In genomic region chr3:177726807-177727206, GRCh38 we compare ENCODE assay signal across 17 cellular contexts.
DNase-seq lines count a peak whose midpoint lies in the region; ATAC-seq and TF ChIP-seq lines count a peak whose summit lies in the region.
"Had no signal": no experiment of that assay in that cellular context is flagged by ENCODE, and none has a peak within 500 bp of the region (broad histone marks: within the 10 kb centered on the region; RNA-seq: fewer than 3 reads in every experiment).

No MANE protein-coding gene starts in this region.

- H4K20me1 ChIP-seq in Loucy (ENCODE audit: insufficient read depth, low read length, poor library complexity, severe bottlenecking) = no peaks in the 10 kb centered on the region

- peaks cover 16% of the 10 kb centered on the region for H3K9me3 Mint-ChIP-seq in type B pancreatic cell
- H3K9me3 Mint-ChIP-seq: CD8-positive, alpha-beta memory T cell had no signal

- H3K4me1 ChIP-seq in Loucy (ENCODE audit: insufficient read depth, low read length, poor library complexity, severe bottlenecking) (peaks cover 87% of the 10 kb centered on the region), parathyroid adenoma (peaks cover 51% of the 10 kb centered on the region), tibial artery (peaks cover 0 to 67% (median 28%) of the 10 kb centered on the region in 4 donors), mesenchymal stem cell (ENCODE audit: control insufficient read depth, insufficient read depth, low read depth, low read length) (peaks cover 2% of the 10 kb centered on the region)

- no peak overlapping the region for H2BK12ac ChIP-seq in mesenchymal stem cell (ENCODE audit: low read length in 2 of 2)

- H2AFZ ChIP-seq in Loucy (ENCODE audit: low read length) (no peak overlapping the region), parathyroid adenoma (no peak overlapping the region), mesenchymal stem cell (ENCODE audit: low read depth, low read length) (no peak overlapping the region)

- H3K4me2 ChIP-seq in Loucy (ENCODE audit: low read depth, low read length, poor library complexity, severe bottlenecking) = no peak overlapping the region
- no peak overlapping the region for H3K4me2 ChIP-seq in parathyroid adenoma (ENCODE audit: low read length)
- no peak overlapping the region for H3K4me2 ChIP-seq in mesenchymal stem cell (ENCODE audit: low read length, poor library complexity, severe bottlenecking)
- H3K4me2 ChIP-seq: KMS-11 had no signal

- H2BK15ac ChIP-seq in mesenchymal stem cell (ENCODE audit: low read depth, poor library complexity, severe bottlenecking) = no peak overlapping the region

- H3K79me2 ChIP-seq in Loucy (ENCODE audit: insufficient read depth, low read length) = no peaks in the 10 kb centered on the region
- no peaks in the 10 kb centered on the region for H3K79me2 ChIP-seq in parathyroid adenoma

- H3K18ac ChIP-seq in mesenchymal stem cell (ENCODE audit: low read depth in 1 of 2, low read length in 2 of 2) = no peak overlapping the region

- H2BK120ac ChIP-seq in mesenchymal stem cell (ENCODE audit: low read depth, low read length) = no peak overlapping the region

- no peak overlapping the region for H3K23ac ChIP-seq in mesenchymal stem cell (ENCODE audit: low read length in 2 of 2)

- H3K36me3 ChIP-seq in Loucy (ENCODE audit: insufficient read depth, low read length) (no peaks in the 10 kb centered on the region), parathyroid adenoma (ENCODE audit: control insufficient read depth, insufficient read depth, low read length) (no peaks in the 10 kb centered on the region), tibial artery (no peaks in the 10 kb centered on the region), mesenchymal stem cell (ENCODE audit: control insufficient read depth in 1 of 2, insufficient read depth in 2 of 2, low read depth in 1 of 2, low read length in 2 of 2) (no peaks in the 10 kb centered on the region)

- no peak overlapping the region for H4K8ac ChIP-seq in mesenchymal stem cell (ENCODE audit: low read length)

- H3K27me3 ChIP-seq in Loucy (ENCODE audit: insufficient read depth, low read length, poor library complexity, severe bottlenecking) (no peaks in the 10 kb centered on the region), dorsolateral prefrontal cortex (no peaks in the 10 kb centered on the region), parathyroid adenoma (ENCODE audit: control insufficient read depth, insufficient read depth, low read length) (no peaks in the 10 kb centered on the region), tibial artery (no peaks in the 10 kb centered on the region), mesenchymal stem cell (ENCODE audit: control insufficient read depth in 1 of 2, insufficient read depth in 1 of 2, low read length in 2 of 2) (no peaks in the 10 kb centered on the region)

- no peaks in the 10 kb centered on the region for H3K27me3 Mint-ChIP-seq in type B pancreatic cell
- H3K27me3 Mint-ChIP-seq: CD8-positive, alpha-beta memory T cell had no signal

- no peaks in the 10 kb centered on the region for H3K36me3 Mint-ChIP-seq in type B pancreatic cell

- peak overlapping the region in 33 of 59 donors; percentile 2 to 73 (median 39) for H3K27ac ChIP-seq in dorsolateral prefrontal cortex
- H3K27ac ChIP-seq in parathyroid adenoma = peak overlapping the region; percentile 84
- peak overlapping the region; percentile 18 to 64 for H3K27ac ChIP-seq in tibial artery
- H3K27ac ChIP-seq in mesenchymal stem cell (ENCODE audit: low read length, poor library complexity, severe bottlenecking) = no peak overlapping the region
- H3K27ac ChIP-seq: KMS-11 had no signal

- H3K79me1 ChIP-seq in mesenchymal stem cell (replicated peaks; ENCODE audit: low read length, poor library complexity, severe bottlenecking) = no peaks in the 10 kb centered on the region

- no peak overlapping the region for H3K4ac ChIP-seq in mesenchymal stem cell (ENCODE audit: low read depth in 1 of 2, low read length in 2 of 2)

- H3K27ac Mint-ChIP-seq in type B pancreatic cell = no peak overlapping the region
- H3K27ac Mint-ChIP-seq: CD8-positive, alpha-beta memory T cell had no signal

- TF ChIP-seq CTCF in Loucy (conservative IDR thresholded peaks at IDR 0.05; ENCODE audit: low read length) = no peak
- no peak for TF ChIP-seq CTCF in dorsolateral prefrontal cortex (IDR thresholded peaks at IDR 0.05 in 54 of 56, conservative IDR thresholded peaks at IDR 0.05 in 2 of 56; ENCODE audit: low read depth in 1 of 56, partially characterized antibody in 56 of 56)
- no peak for TF ChIP-seq CTCF in parathyroid adenoma (IDR thresholded peaks at IDR 0.05)
- no peak for TF ChIP-seq CTCF in tibial artery (IDR thresholded peaks at IDR 0.05)
- TF ChIP-seq CTCF in type B pancreatic cell (conservative IDR thresholded peaks at IDR 0.05) = no peak

- H2BK5ac ChIP-seq in mesenchymal stem cell (ENCODE audit: low read depth, low read length, poor library complexity, severe bottlenecking) = no peak overlapping the region

- no peak overlapping the region for H3K4me3 ChIP-seq in Loucy (ENCODE audit: low read length, poor library complexity, severe bottlenecking)
- no peak overlapping the region for H3K4me3 ChIP-seq in dorsolateral prefrontal cortex
- no peak overlapping the region for H3K4me3 ChIP-seq in parathyroid adenoma (ENCODE audit: low read depth, low read length)
- H3K4me3 ChIP-seq in tibial artery = no peak overlapping the region
- H3K4me3 ChIP-seq in mesenchymal stem cell (ENCODE audit: insufficient read depth in 1 of 2, low read depth in 1 of 2, low read length in 2 of 2) = no peak overlapping the region

- H3K4me3 Mint-ChIP-seq in type B pancreatic cell = no peak overlapping the region
- H3K4me3 Mint-ChIP-seq: CD8-positive, alpha-beta memory T cell had no signal

- peaks cover 20% of the 10 kb centered on the region for H3F3A ChIP-seq in Loucy (ENCODE audit: low read depth)

- peaks cover 46% of the 10 kb centered on the region for H3K4me1 Mint-ChIP-seq in type B pancreatic cell (ENCODE audit: unreplicated experiment)

- H2AK5ac ChIP-seq in mesenchymal stem cell (ENCODE audit: low read length, severe bottlenecking) = no peak overlapping the region

- H3K9me3 ChIP-seq in Loucy (ENCODE audit: insufficient read depth, low read depth, low read length) = no peaks in the 10 kb centered on the region
- no peaks in the 10 kb centered on the region for H3K9me3 ChIP-seq in parathyroid adenoma (ENCODE audit: control insufficient read depth, low read length)
- H3K9me3 ChIP-seq in tibial artery = no peaks in the 10 kb centered on the region
- H3K9me3 ChIP-seq in mesenchymal stem cell (ENCODE audit: control insufficient read depth, low read length) = no peaks in the 10 kb centered on the region

- ATAC-seq in HG02981 (IDR thresholded peaks at IDR 0.05; ENCODE audit: unreplicated experiment) = no peak
- ATAC-seq: Right ventricle myocardium inferior had no signal

- 95% methylated on average over 3 of the region's 3 CpGs for WGBS in mesenchymal stem cell

- intact Hi-C loops in dorsolateral prefrontal cortex (cut with DNase I) (no loop called here), tibial artery (cut with DNase I; ENCODE audit: low total_unique reads) (no loop called here)

- H4K91ac ChIP-seq in mesenchymal stem cell (ENCODE audit: low read length) = no peak overlapping the region

- no peak for DNase-seq in dorsolateral prefrontal cortex
- no peak for DNase-seq in tibial artery
- no peak for DNase-seq in mesenchymal stem cell
- no peak for DNase-seq in type B pancreatic cell (ENCODE audit: extremely low spot score, unreplicated experiment)
- DNase-seq in SHP77 treated with DMSO at 0.1 percent for 48 hours (lab: John Stamatoyannopoulos, UW) = no peak
- DNase-seq: CD8-positive, alpha-beta memory T cell; GF-D8; NCI-H1105 treated with DMSO at 0.1 percent for 48 hours; NCI-H2029 treated with DMSO at 0.1 percent for 48 hours; NCI-H345; NCI-H524; NCI-H774 had no signal

- no peak overlapping the region for H3K14ac ChIP-seq in mesenchymal stem cell (ENCODE audit: low read length in 2 of 2)

- no peaks in the 10 kb centered on the region for H3K9me2 ChIP-seq in Loucy (replicated peaks; ENCODE audit: low read depth, low read length)

- peak overlapping the region; percentile 86 for H3K9ac ChIP-seq in Loucy (ENCODE audit: low read depth, low read length, poor library complexity, severe bottlenecking)
- no peak overlapping the region for H3K9ac ChIP-seq in parathyroid adenoma
- H3K9ac ChIP-seq in mesenchymal stem cell (ENCODE audit: low read length) = no peak overlapping the region
- H3K9ac ChIP-seq: KMS-11 had no signal
